In the genomic region with DNA sequence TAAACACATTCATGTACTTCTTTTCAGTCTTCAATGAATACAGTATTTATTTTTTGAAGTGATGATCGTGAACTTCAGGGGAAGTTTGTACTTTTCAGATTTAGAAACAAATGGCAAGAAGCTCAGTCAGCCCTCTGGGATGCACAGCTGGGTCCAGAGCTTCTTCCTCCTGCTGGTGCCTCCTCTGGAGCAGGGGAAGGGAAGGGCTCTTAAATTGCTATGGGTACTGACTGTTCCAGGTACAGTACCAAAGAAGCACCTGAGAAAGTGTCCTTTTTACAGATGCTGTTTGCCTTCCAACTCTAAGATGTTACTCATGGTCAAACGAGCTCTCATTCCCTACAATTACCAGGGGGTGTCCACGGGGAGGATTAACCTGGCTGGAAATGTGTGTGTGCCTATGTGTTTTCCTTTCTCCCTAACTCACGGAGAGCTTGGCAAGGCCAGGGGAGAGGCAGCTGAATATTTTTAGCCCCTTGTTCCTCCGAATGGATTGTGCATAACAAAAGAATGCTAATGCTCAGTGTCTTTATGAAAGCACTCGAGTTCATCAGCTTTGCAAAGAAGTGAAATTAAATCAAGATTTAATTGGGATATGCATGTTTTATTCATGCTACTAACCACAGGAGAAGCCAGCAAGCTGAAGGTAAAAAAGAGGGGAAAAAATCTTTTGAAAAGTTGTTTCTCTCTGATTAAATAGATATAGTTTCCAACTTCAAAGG, we compare ENCODE assay signal across 18 cellular contexts.
"Had no signal": no experiment of that assay in that cellular context is flagged by ENCODE, and none has a peak within 500 bp of the region (broad histone marks: within the 10 kb centered on the region; RNA-seq: fewer than 3 reads in every experiment).

No MANE protein-coding gene starts in this region.

- H3K4me3 ChIP-seq: heart left ventricle, left ventricle myocardium inferior, lower lobe of right lung, spleen, testis, tibial nerve, upper lobe of right lung, vagina had no signal

- H3K36me3 ChIP-seq: heart left ventricle, left ventricle myocardium inferior, lower lobe of right lung, spleen, tibial nerve, upper lobe of right lung, vagina had no signal

- H3K4me1 ChIP-seq: heart left ventricle, left ventricle myocardium inferior, lower lobe of right lung, spleen, testis, tibial nerve, upper lobe of right lung, vagina had no signal

- H3K9me3 ChIP-seq: testis had no signal

- H3K27ac ChIP-seq: heart left ventricle, left ventricle myocardium inferior, lower lobe of right lung, spleen, testis, tibial nerve, upper lobe of right lung, vagina had no signal

- DNase-seq: effector memory CD8-positive, alpha-beta T cell; heart left ventricle; hippocampal formation; kidney; left cardiac atrium; left ventricle myocardium inferior; lower lobe of right lung; natural killer cell; posterior cingulate gyrus; spleen; stimulated activated CD4-positive, alpha-beta T cell treated with anti-CD3 and anti-CD28 coated beads, Interleukin-2, amount 100 ng/mL, for 24 hours; stimulated activated CD4-positive, alpha-beta T cell treated with anti-CD3 and anti-CD28 coated beads, Interleukin-4, amount 100 ng/mL, for 4 hours; stimulated activated naive B cell treated with anti-CD40 and anti-IgM and Interleukin-4, amounts not matched to agents 10 μg/mL and 1 μg/mL and 100 μg/mL, for 72 hours; stimulated activated naive CD8-positive, alpha-beta T cell treated with anti-CD3 and anti-CD28 coated beads, Interleukin-15, amount 100 ng/mL, for 72 hours; testis; upper lobe of right lung had no signal

- H3K27me3 ChIP-seq: heart left ventricle, spleen, testis, tibial nerve, upper lobe of right lung, vagina had no signal
